ENCODE assay signal across 20 cellular contexts in the genomic region with DNA sequence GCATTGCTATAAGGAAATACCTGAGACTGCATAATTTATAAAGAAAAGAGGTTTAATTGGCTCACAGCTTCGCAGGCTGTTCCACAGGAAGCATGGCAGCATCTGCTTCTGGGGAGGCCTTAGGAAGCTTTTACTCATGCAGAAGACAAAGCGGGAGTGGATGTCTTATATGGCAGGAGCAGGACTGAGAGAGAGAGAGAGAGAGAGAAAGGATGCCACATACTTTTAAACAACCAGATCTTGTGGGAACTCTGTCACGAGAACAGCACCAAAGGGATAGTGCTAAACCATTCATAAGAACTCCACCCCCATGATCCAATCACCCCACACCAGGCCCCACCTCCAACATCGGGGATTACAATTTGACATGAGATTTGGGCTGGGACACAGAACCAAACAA. TPM values are rescaled to one million over a fixed set of nuclear protein-coding genes. Genes with fewer than 3 reads are reported as not detected.
"Had no signal": no experiment of that assay in that cellular context is flagged by ENCODE, and none has a peak within 500 bp of the region (broad histone marks: within the 10 kb centered on the region; RNA-seq: fewer than 3 reads in every experiment).

No MANE protein-coding gene starts in this region.

- H3K4me1 ChIP-seq: transverse colon had no signal

- H3K9me3 Mint-ChIP-seq: nephron had no signal

- H3K9me3 ChIP-seq: heart left ventricle, pancreas, stomach, thoracic aorta, transverse colon had no signal

- DNase-seq: dermis blood vessel endothelial cell; heart left ventricle; hippocampal formation; left colon; left ventricle myocardium superior; mesenchymal stem cell; midbrain; occipital lobe; pancreas; right cardiac atrium; small intestine; stimulated activated CD4-positive, alpha-beta T cell treated with anti-CD3 and anti-CD28 coated beads, Interleukin-12 subunit alpha, Interleukin-12 subunit beta, amount 100 ng/mL, for 4 hours; stimulated activated naive CD4-positive, alpha-beta T cell; stomach; substantia nigra; transverse colon had no signal

- H3K4me3 Mint-ChIP-seq: nephron had no signal

- H3K4me3 ChIP-seq: heart left ventricle, lung, pancreas, stomach, thoracic aorta, transverse colon had no signal

- H3K27ac ChIP-seq: heart left ventricle, pancreas, stomach, thoracic aorta, transverse colon had no signal

- ATAC-seq: heart left ventricle, left colon, left ventricle myocardium superior, pancreas, right cardiac atrium had no signal

- H3K27me3 ChIP-seq: pancreas, stomach, transverse colon had no signal

- H3K27ac Mint-ChIP-seq: nephron, progenitor cell of endocrine pancreas had no signal

- H3K36me3 ChIP-seq: heart left ventricle, pancreas, thoracic aorta, transverse colon had no signal

RNA-seq across cellular contexts. Expression of a gene that starts 8.8 kb away (rescaled TPM):
- total RNA-seq: progenitor cell of endocrine pancreas had no signal

RNA-seq across cellular contexts. Expression of a gene that starts 43.5 kb away (rescaled TPM):
- total RNA-seq: left ventricle myocardium superior, occipital lobe, right cardiac atrium, stomach, transverse colon had no signal
